Comparison of ENCODE assay signal across 1 cellular context in genomic region chr5:74865799-74866652, GRCh38.
TF ChIP-seq lines count a peak whose summit lies in the region.

A gene with protein sequence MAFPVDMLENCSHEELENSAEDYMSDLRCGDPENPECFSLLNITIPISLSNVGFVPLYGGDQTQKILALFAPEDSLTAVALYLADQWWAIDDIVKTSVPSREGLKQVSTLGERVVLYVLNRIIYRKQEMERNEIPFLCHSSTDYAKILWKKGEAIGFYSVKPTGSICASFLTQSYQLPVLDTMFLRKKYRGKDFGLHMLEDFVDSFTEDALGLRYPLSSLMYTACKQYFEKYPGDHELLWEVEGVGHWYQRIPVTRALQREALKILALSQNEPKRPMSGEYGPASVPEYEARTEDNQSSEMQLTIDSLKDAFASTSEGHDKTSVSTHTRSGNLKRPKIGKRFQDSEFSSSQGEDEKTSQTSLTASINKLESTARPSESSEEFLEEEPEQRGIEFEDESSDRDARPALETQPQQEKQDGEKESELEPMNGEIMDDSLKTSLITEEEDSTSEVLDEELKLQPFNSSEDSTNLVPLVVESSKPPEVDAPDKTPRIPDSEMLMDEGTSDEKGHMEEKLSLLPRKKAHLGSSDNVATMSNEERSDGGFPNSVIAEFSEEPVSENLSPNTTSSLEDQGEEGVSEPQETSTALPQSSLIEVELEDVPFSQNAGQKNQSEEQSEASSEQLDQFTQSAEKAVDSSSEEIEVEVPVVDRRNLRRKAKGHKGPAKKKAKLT (minus strand): TSS chr5:74866387. CDS start chr5:74841676, 24,711 bp downstream.

TF ChIP-seq in HepG2, 621 proteins besides CTCF, POLR2A, EP300 and RAD21 (continued from another document and continues in another):
- TF ChIP-seq, protein P1, sequence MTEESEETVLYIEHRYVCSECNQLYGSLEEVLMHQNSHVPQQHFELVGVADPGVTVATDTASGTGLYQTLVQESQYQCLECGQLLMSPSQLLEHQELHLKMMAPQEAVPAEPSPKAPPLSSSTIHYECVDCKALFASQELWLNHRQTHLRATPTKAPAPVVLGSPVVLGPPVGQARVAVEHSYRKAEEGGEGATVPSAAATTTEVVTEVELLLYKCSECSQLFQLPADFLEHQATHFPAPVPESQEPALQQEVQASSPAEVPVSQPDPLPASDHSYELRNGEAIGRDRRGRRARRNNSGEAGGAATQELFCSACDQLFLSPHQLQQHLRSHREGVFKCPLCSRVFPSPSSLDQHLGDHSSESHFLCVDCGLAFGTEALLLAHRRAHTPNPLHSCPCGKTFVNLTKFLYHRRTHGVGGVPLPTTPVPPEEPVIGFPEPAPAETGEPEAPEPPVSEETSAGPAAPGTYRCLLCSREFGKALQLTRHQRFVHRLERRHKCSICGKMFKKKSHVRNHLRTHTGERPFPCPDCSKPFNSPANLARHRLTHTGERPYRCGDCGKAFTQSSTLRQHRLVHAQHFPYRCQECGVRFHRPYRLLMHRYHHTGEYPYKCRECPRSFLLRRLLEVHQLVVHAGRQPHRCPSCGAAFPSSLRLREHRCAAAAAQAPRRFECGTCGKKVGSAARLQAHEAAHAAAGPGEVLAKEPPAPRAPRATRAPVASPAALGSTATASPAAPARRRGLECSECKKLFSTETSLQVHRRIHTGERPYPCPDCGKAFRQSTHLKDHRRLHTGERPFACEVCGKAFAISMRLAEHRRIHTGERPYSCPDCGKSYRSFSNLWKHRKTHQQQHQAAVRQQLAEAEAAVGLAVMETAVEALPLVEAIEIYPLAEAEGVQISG (CRISPR knock-in tag; IDR thresholded peaks at IDR 0.05): peak; percentile 13; the same call in 1 of the 2 replicates
- TF ChIP-seq ZNF782 (CRISPR knock-in tag; IDR thresholded peaks at IDR 0.05; ENCODE audit: borderline replicate concordance) (no peak), CEBPB (IDR thresholded peaks at IDR 0.05; ENCODE audit: borderline replicate concordance, low read depth, low read length) (no peak), ARNTL (CRISPR knock-in tag; IDR thresholded peaks at IDR 0.05) (no peak), STAG1 (CRISPR knock-in tag; IDR thresholded peaks at IDR 0.05) (peak; percentile 18; the same call in 1 of the 2 replicates), ZNF784 (CRISPR knock-in tag; IDR thresholded peaks at IDR 0.05; ENCODE audit: borderline replicate concordance) (0 out of 2 replicates have a peak, but pooled peaks have one; percentile 24), ZNF407 (CRISPR knock-in tag; IDR thresholded peaks at IDR 0.05; ENCODE audit: not compliant biosample characterization) (no peak), ZBTB43 (CRISPR knock-in tag; conservative IDR thresholded peaks at IDR 0.05) (no peak), ZNF83 (CRISPR knock-in tag; IDR thresholded peaks at IDR 0.05; ENCODE audit: borderline replicate concordance) (no peak), ZNF329 (CRISPR knock-in tag; IDR thresholded peaks at IDR 0.05; ENCODE audit: low read depth) (no peak), KAT8 (CRISPR knock-in tag; IDR thresholded peaks at IDR 0.05) (peak; percentile 30; the same call in 1 of the 2 replicates), ZNF547 (CRISPR knock-in tag; IDR thresholded peaks at IDR 0.05) (0 out of 2 replicates have a peak, but pooled peaks have one; percentile 45), BRD4 (CRISPR knock-in tag; IDR thresholded peaks at IDR 0.05) (peak; percentile 54; the same call in 1 of the 2 replicates), ZC3H13 (CRISPR knock-in tag; IDR thresholded peaks at IDR 0.05) (0 out of 2 replicates have a peak, but pooled peaks have one; percentile 32), THAP9 (CRISPR knock-in tag; IDR thresholded peaks at IDR 0.05; ENCODE audit: borderline replicate concordance) (no peak), ZNF777 (CRISPR knock-in tag; IDR thresholded peaks at IDR 0.05) (peak; percentile 65), ZNF563 (CRISPR knock-in tag; IDR thresholded peaks at IDR 0.05) (peak; percentile 59; the same call in 1 of the 2 replicates), KDM5B (CRISPR knock-in tag; IDR thresholded peaks at IDR 0.05; ENCODE audit: borderline replicate concordance) (no peak; the same call in 1 of the 2 replicates), POLR2AphosphoS2 (IDR thresholded peaks at IDR 0.05; ENCODE audit: low read depth, low read length) (no peak), HBP1 (CRISPR knock-in tag; IDR thresholded peaks at IDR 0.05; ENCODE audit: low read depth) (0 out of 2 replicates have a peak, but pooled peaks have one; percentile 25), NFIB (CRISPR knock-in tag; IDR thresholded peaks at IDR 0.05; ENCODE audit: borderline replicate concordance) (no peak), DNMT1 (CRISPR knock-in tag; IDR thresholded peaks at IDR 0.05) (0 out of 2 replicates have a peak, but pooled peaks have one; percentile 15), ASH2L (IDR thresholded peaks at IDR 0.05; ENCODE audit: insufficient read length, low read depth, low read length) (peak; percentile 13), ZSCAN25 (CRISPR knock-in tag; IDR thresholded peaks at IDR 0.05) (peak; percentile 41; the same call in 1 of the 2 replicates), GMEB1 (CRISPR knock-in tag; IDR thresholded peaks at IDR 0.05; ENCODE audit: borderline replicate concordance) (no peak; the same call in 1 of the 2 replicates)
